8 cellular contexts compared by ENCODE assay signal in the genomic region with DNA sequence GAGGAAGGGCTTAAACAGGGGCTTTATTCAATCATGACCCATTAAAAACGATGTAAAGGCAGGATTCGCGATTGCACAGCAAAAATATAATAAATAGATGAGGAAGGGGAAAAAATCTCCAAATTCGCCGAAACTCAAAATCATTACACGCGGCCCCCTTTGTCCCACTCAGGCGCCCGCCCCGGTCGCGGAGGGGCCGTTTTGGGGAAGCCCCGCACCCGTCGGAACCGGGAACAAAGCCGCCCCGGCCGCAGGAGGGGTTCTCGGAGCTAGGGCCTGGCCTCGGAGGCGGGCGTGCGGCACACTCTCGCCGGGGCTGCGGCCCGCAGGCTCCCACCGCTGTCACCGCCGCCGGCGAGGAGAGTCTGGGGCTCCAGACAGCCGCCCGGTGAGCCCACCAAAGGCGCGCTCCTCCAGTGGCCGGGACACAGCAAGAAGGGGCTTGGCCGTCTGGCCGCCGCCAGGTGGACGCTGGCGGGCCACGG. TPM values are rescaled to one million over a fixed set of nuclear protein-coding genes. Genes with fewer than 3 reads are reported as not detected.
A peak's percentile ranks its signal among the peaks of the same experiment; 100 is the strongest.
DNase-seq lines count a peak whose midpoint lies in the region; ATAC-seq and TF ChIP-seq lines count a peak whose summit lies in the region.

No MANE protein-coding gene starts in this region.

- H3K27me3 ChIP-seq in brain microvascular endothelial cell (replicated peaks) (no peaks in the 10 kb centered on the region), left lung (no peaks in the 10 kb centered on the region)

- in situ Hi-C loops in brain microvascular endothelial cell (cut with HindIII; ENCODE audit: low pct_ligation_motif_present, low sequenced_read_pairs): no loop called here

- H3K36me3 ChIP-seq in brain microvascular endothelial cell (replicated peaks) (no peaks in the 10 kb centered on the region), left lung (no peaks in the 10 kb centered on the region)

- DNase-seq in NCI-H748 (lab: John Stamatoyannopoulos, UW; ENCODE audit: unreplicated experiment) (peak; percentile 59), NCI-H748 treated with DMSO at 0.1 percent for 48 hours (lab: John Stamatoyannopoulos, UW) (no peak), brain microvascular endothelial cell (no peak), left lung (peak; percentile 52 to 93), GM19238 (ENCODE audit: insufficient read length, low spot score) (no peak)
- DNase-seq in stimulated activated CD4-positive, alpha-beta T cell treated with anti-CD3 and anti-CD28 coated beads, TNF-alpha, amount 100 ng/mL, for 4 hours (ENCODE audit: low read depth in 3 of 3): peak in 2 of 3 experiments; percentile 7 to 22

- no peaks in the 10 kb centered on the region for H3K9me3 ChIP-seq in left lung

- H3K4me1 ChIP-seq in left lung: peaks cover 0 to 21% of the 10 kb centered on the region in 2 donors

- intact Hi-C loops in left lung (cut with DNase I): no loop called here

- H3K4me3 ChIP-seq in brain microvascular endothelial cell (ENCODE audit: low read depth, low read length): peak overlapping the region; percentile 75
- H3K4me3 ChIP-seq in left lung: peak overlapping the region; percentile 88 to 94

- no peak for TF ChIP-seq CTCF in brain microvascular endothelial cell (IDR thresholded peaks at IDR 0.05; ENCODE audit: low read depth, low read length, missing control alignments)
- no peak for TF ChIP-seq CTCF in left lung (IDR thresholded peaks at IDR 0.05)

- peak; percentile 23 for ATAC-seq in HG03025 (IDR thresholded peaks at IDR 0.05; ENCODE audit: low FRiP score, unreplicated experiment)
- peak; percentile 47 for ATAC-seq in SK-N-SH treated with all-trans-retinoic acid at 6 μM for 48 hours
- peak; percentile 54 for ATAC-seq in left lung

- peak overlapping the region; percentile 42 for H3K27ac ChIP-seq in brain microvascular endothelial cell
- H3K27ac ChIP-seq in left lung: peak overlapping the region; percentile 86 to 92

TF ChIP-seq in SK-N-SH treated with all-trans-retinoic acid at 6 μM for 48 hours, 23 proteins besides CTCF, POLR2A, EP300 and RAD21:
- no peak for TF ChIP-seq ZNF70 (CRISPR knock-in tag; IDR thresholded peaks at IDR 0.05)
- TF ChIP-seq TOX (CRISPR knock-in tag; IDR thresholded peaks at IDR 0.05; ENCODE audit: borderline replicate concordance): no peak
- TF ChIP-seq ZNF565 (CRISPR knock-in tag; conservative IDR thresholded peaks at IDR 0.05; ENCODE audit: low read depth): no peak

RNA-seq across cellular contexts. Expression of a gene that starts 0.5 kb away (rescaled TPM):
- total RNA-seq in left lung: 1 to 10 TPM; 6.2 to 9.3 TPM

RNA-seq across cellular contexts. Expression of a gene that starts 53.7 kb away (rescaled TPM):
- 1 to 10 TPM; 9.1 to 10.0 TPM for total RNA-seq in left lung

Comparison
In these comparisons a context has a peak if more than half of its experiments do, and no peak if none do; other contexts are left out.
1. DNase-seq: peak in NCI-H748 (single experiment), left lung (2 of 2) and stimulated activated CD4-positive, alpha-beta T cell treated with anti-CD3 and anti-CD28 coated beads, TNF-alpha, amount 100 ng/mL, for 4 hours (2 of 3); none in NCI-H748 treated with DMSO at 0.1 percent for 48 hours (single experiment), brain microvascular endothelial cell (single experiment) and GM19238 (single experiment).
2. Peak in every context shown above with its lines, with median percentiles within 50 percentile points of each other: ATAC-seq.